ENCODE assay signal across 8 cellular contexts in the genomic region with DNA sequence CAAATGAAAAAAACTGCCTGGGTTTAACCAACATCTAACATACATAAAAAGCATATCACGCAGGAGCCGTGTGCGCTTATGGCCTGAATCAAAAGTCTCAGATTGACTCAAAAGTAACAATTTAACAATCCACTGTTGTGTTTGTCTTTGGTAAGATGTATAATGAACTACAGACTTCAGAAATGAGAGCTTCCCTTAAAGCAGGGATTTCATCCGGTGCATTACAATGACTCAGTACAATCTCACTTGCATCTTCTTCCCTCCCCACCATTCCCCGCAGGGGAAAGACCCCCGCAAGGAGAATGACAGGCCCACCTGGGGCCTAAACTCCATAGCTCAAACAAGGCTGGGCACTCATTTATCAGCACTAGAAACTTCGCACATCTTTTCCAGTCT. TPM values are rescaled to one million over a fixed set of nuclear protein-coding genes. Genes with fewer than 3 reads are reported as not detected.
A peak's percentile ranks its signal among the peaks of the same experiment; 100 is the strongest.
DNase-seq lines count a peak whose midpoint lies in the region; ATAC-seq and TF ChIP-seq lines count a peak whose summit lies in the region.

No MANE protein-coding gene starts in this region.

- H3K9me3 ChIP-seq in SK-N-MC (ENCODE audit: low read depth, low read length) (peaks cover 5% of the 10 kb centered on the region; the same call in 1 of the 2 replicates), endodermal cell (ENCODE audit: control insufficient read depth, low read length) (peaks cover 4% of the 10 kb centered on the region), neuron (ENCODE audit: low read length) (peaks cover 7% of the 10 kb centered on the region)

- H3K36me3 ChIP-seq in SK-N-MC (ENCODE audit: insufficient read depth, low read length) (peaks cover 51% of the 10 kb centered on the region), endodermal cell (ENCODE audit: control insufficient read depth, insufficient read depth, low read length) (peaks cover 25% of the 10 kb centered on the region), neuron (ENCODE audit: insufficient read depth, low read length) (peaks cover 15% of the 10 kb centered on the region)

- WGBS in endodermal cell (ENCODE audit: insufficient coverage in 1 of 2, insufficient read length in 1 of 2), 2 experiments = 34% methylated on average over 7 of the region's 7 CpGs; no CpG with 5 or more reads in 1 of the 2 experiments

- H3K27ac ChIP-seq in SK-N-MC (peak overlapping the region; percentile 58; the same call in 1 of the 2 replicates), endodermal cell (ENCODE audit: low read depth, low read length) (no peak overlapping the region)

- no peak overlapping the region for H2AFZ ChIP-seq in neuron (ENCODE audit: low read depth, low read length)

- H3K27ac Mint-ChIP-seq in endodermal cell = peak overlapping the region; percentile 85

- H3K4me3 ChIP-seq in SK-N-MC (peak overlapping the region; percentile 93), endodermal cell (ENCODE audit: low read length) (peak overlapping the region; percentile 96), neuron (ENCODE audit: low read length) (peak overlapping the region; percentile 96)

- peaks cover 23% of the 10 kb centered on the region for H3K4me1 Mint-ChIP-seq in endodermal cell

- TF ChIP-seq CTCF in endodermal cell (conservative IDR thresholded peaks at IDR 0.05) = no peak

- DNase-seq in 8988T = peak; percentile 49
- no peak for DNase-seq in SK-N-MC (ENCODE audit: low read depth, low spot score)
- DNase-seq in endodermal cell = no peak
- no peak for DNase-seq in DMS114 treated with DMSO at 0.1 percent for 48 hours (lab: John Stamatoyannopoulos, UW; ENCODE audit: unreplicated experiment)
- DNase-seq in SHP77 treated with DMSO at 0.1 percent for 48 hours (lab: John Stamatoyannopoulos, UW) = no peak

- H3K27me3 Mint-ChIP-seq in endodermal cell (ENCODE audit: insufficient read depth) = peaks cover 24% of the 10 kb centered on the region

- H3K4me1 ChIP-seq in endodermal cell (ENCODE audit: control insufficient read depth, insufficient read depth, low read length) = no peaks in the 10 kb centered on the region
- peaks cover 19% of the 10 kb centered on the region for H3K4me1 ChIP-seq in neuron (ENCODE audit: insufficient read depth, low read length)

- peaks cover 27% of the 10 kb centered on the region for H3K36me3 Mint-ChIP-seq in endodermal cell (ENCODE audit: low read depth)

- peak overlapping the region; percentile 86 for H3K4me3 Mint-ChIP-seq in endodermal cell

- ATAC-seq in GM18502 (IDR thresholded peaks at IDR 0.05; ENCODE audit: poor library complexity, unreplicated experiment) (peak; percentile 27), HG02938 (IDR thresholded peaks at IDR 0.05; ENCODE audit: unreplicated experiment) (peak; percentile 30)

- H3K9ac ChIP-seq in SK-N-MC (ENCODE audit: insufficient read length) (peak overlapping the region; percentile 83), endodermal cell (ENCODE audit: extremely low read depth, low read length, poor library complexity, severe bottlenecking) (peak overlapping the region; percentile 58)

- peaks cover 6% of the 10 kb centered on the region for H3K27me3 ChIP-seq in endodermal cell (ENCODE audit: control insufficient read depth, insufficient read depth, low read length, poor library complexity, severe bottlenecking)
- peaks cover 3% of the 10 kb centered on the region for H3K27me3 ChIP-seq in neuron (ENCODE audit: insufficient read depth, low read length)

- no peaks in the 10 kb centered on the region for H3K9me3 Mint-ChIP-seq in endodermal cell

RNA-seq across cellular contexts. Expression of a gene that starts 1.4 kb away (rescaled TPM):
- 10 to 100 TPM; 59.1 to 67.9 TPM for total RNA-seq in endodermal cell
- 93.1 TPM for polyA plus RNA-seq in endodermal cell (2013, experiment 1 of 2)
- 81.1 TPM for polyA plus RNA-seq in endodermal cell (2013, experiment 2 of 2)
